In the genomic region with DNA sequence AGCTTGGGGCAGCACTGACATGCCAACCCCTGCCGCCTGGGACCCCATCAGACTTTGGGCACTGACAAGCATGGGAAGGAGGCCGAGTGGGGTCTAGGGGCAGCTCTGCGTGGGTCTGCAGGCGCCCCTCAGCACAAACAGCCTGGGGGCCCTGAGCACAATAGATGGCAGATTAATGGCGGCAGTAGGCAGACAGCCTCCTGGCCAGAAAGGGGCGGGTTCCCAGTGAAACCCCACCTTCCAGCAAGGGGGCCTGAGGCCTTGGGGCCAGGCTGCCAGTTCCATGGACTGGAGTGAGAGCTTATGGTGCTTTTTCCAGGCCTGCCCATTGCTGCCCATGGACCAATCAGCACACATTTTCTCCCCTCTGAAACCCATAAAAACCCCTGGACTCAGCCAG, we compare ENCODE assay signal across 24 cellular contexts.
"Had no signal": no experiment of that assay in that cellular context is flagged by ENCODE, and none has a peak within 500 bp of the region (broad histone marks: within the 10 kb centered on the region; RNA-seq: fewer than 3 reads in every experiment).

No MANE protein-coding gene starts in this region.

- H3K27ac ChIP-seq: left ventricle myocardium inferior, neutrophil, parathyroid adenoma, right atrium auricular region, suprapubic skin, transverse colon, vagina had no signal

- H2AFZ ChIP-seq: parathyroid adenoma had no signal

- H3K4me3 ChIP-seq: left ventricle myocardium inferior, lung, right atrium auricular region, smooth muscle cell, suprapubic skin, transverse colon, vagina had no signal

- H3K27ac Mint-ChIP-seq: immature natural killer cell; memory B cell; natural killer cell; progenitor cell of endocrine pancreas; stimulated activated naive CD8-positive, alpha-beta T cell treated with anti-CD3 and anti-CD28 coated beads, Interleukin-15, amount 100 ng/mL, for 72 hours had no signal

- ATAC-seq: left colon; natural killer cell; sciatic nerve; stimulated activated naive CD8-positive, alpha-beta T cell treated with anti-CD3 and anti-CD28 coated beads, Interleukin-15, amount 100 ng/mL, for 72 hours had no signal

- H3K27me3 ChIP-seq: neutrophil, right atrium auricular region, suprapubic skin, transverse colon, vagina had no signal

- H3K4me1 ChIP-seq: left ventricle myocardium inferior, parathyroid adenoma, right atrium auricular region, suprapubic skin, transverse colon, vagina had no signal

- H3K79me2 ChIP-seq: parathyroid adenoma had no signal

- H3K4me2 ChIP-seq: smooth muscle cell had no signal

- H3K9me3 ChIP-seq: neutrophil, right atrium auricular region, suprapubic skin, transverse colon, vagina had no signal

- H3K4me3 Mint-ChIP-seq: immature natural killer cell; memory B cell; natural killer cell; stimulated activated naive CD8-positive, alpha-beta T cell treated with anti-CD3 and anti-CD28 coated beads, Interleukin-15, amount 100 ng/mL, for 72 hours had no signal

- DNase-seq: cortex of kidney; hypothalamus; immature natural killer cell; kidney glomerular epithelial cell; left colon; left ventricle myocardium inferior; natural killer cell; stimulated activated CD4-positive, alpha-beta T cell treated with anti-CD3 and anti-CD28 coated beads, Interleukin-12 subunit alpha, Interleukin-12 subunit beta, amount 100 ng/mL, for 4 hours; stimulated activated CD4-positive, alpha-beta T cell treated with anti-CD3 and anti-CD28 coated beads, Interleukin-1b, Interleukin-23, amount 100 ng/mL, for 48 hours; stimulated activated CD4-positive, alpha-beta T cell treated with anti-CD3 and anti-CD28 coated beads, Interleukin-4, amount 100 ng/mL, for 1 hour; stimulated activated CD8-positive, alpha-beta memory T cell treated with anti-CD3 and anti-CD28 coated beads, Interleukin-4, amount 100 ng/mL, for 48 hours; stimulated activated naive CD4-positive, alpha-beta T cell; stimulated activated naive CD8-positive, alpha-beta T cell treated with anti-CD3 and anti-CD28 coated beads, Interleukin-15, amount 100 ng/mL, for 72 hours; transverse colon had no signal

- H3K36me3 Mint-ChIP-seq: memory B cell, natural killer cell had no signal

- H3K27me3 Mint-ChIP-seq: memory B cell; progenitor cell of endocrine pancreas; stimulated activated naive CD8-positive, alpha-beta T cell treated with anti-CD3 and anti-CD28 coated beads, Interleukin-15, amount 100 ng/mL, for 72 hours had no signal

- H3K9ac ChIP-seq: parathyroid adenoma had no signal

- H3K4me1 Mint-ChIP-seq: immature natural killer cell; memory B cell; natural killer cell; stimulated activated naive CD8-positive, alpha-beta T cell treated with anti-CD3 and anti-CD28 coated beads, Interleukin-15, amount 100 ng/mL, for 72 hours had no signal

- H3K36me3 ChIP-seq: left ventricle myocardium inferior, neutrophil, right atrium auricular region, suprapubic skin, transverse colon, vagina had no signal
